In the genomic region with DNA sequence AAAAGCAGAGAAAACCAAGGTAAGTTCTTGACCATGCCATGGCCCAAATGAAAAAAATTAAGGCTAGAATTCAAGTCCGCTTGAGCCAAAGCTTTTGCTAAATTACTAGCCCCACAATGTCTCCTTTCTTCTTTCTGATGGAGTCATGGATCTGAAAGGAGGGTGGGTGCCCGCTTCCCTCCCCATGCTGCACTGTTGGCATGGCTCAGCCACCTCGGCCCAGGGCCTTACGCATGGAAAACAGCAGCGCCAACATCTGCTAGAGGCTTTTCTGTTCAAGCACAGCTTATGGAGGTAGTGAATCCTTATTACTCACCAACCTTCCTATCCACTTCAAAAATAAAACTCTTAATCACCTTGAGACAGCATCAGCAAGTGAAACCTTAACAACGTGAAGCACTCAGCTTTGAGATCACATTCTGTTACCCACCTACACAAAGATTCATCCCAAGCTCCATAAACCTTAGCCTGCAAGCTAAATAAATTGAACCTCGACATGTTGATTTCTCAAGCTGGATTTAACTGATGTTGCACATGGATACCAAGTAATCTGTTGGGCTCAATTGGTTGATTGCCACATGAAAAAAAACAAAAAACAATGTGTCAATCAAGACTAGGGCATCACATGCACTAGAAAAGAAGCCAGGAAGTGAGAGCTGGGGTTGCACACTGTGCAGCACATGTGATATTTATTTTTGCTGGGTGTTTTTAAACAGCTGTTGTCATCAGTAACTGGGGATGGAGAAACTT, we compare ENCODE assay signal across 12 cellular contexts. TPM values are rescaled to one million over a fixed set of nuclear protein-coding genes. Genes with fewer than 3 reads are reported as not detected.
DNase-seq lines count a peak whose midpoint lies in the region; ATAC-seq and TF ChIP-seq lines count a peak whose summit lies in the region.
"Had no signal": no experiment of that assay in that cellular context is flagged by ENCODE, and none has a peak within 500 bp of the region (broad histone marks: within the 10 kb centered on the region; RNA-seq: fewer than 3 reads in every experiment).

No MANE protein-coding gene starts in this region.

- H3K4me1 ChIP-seq in skeletal muscle tissue (ENCODE audit: control insufficient read depth in 3 of 3, insufficient read depth in 3 of 3, low read length in 3 of 3) (peaks cover 12 to 39% (median 18%) of the 10 kb centered on the region in 3 donors), sigmoid colon (peaks cover 0 to 6% (median 2%) of the 10 kb centered on the region in 4 donors)
- H3K4me1 ChIP-seq: vagina had no signal

- H3K4me3 Mint-ChIP-seq in brain: no peak overlapping the region

- no peaks in the 10 kb centered on the region for H3K36me3 ChIP-seq in skeletal muscle tissue (ENCODE audit: control insufficient read depth in 3 of 3, insufficient read depth in 3 of 3, low read length in 3 of 3)
- no peaks in the 10 kb centered on the region for H3K36me3 ChIP-seq in sigmoid colon
- H3K36me3 ChIP-seq: vagina had no signal

- peaks cover 24% of the 10 kb centered on the region for H3K4me1 Mint-ChIP-seq in brain

- DNase-seq in sigmoid colon (no peak), NCI-H2196 (lab: John Stamatoyannopoulos, UW; ENCODE audit: unreplicated experiment) (no peak)
- DNase-seq: NCI-H2171 treated with DMSO at 0.1 percent for 48 hours, retina had no signal

- no peaks in the 10 kb centered on the region for H3K36me3 Mint-ChIP-seq in brain

- TF ChIP-seq CTCF in brain (conservative IDR thresholded peaks at IDR 0.05) (no peak), sigmoid colon (IDR thresholded peaks at IDR 0.05) (no peak)

- no peaks in the 10 kb centered on the region for H3K27me3 Mint-ChIP-seq in brain

- no peak for TF ChIP-seq POLR2A in sigmoid colon (IDR thresholded peaks at IDR 0.05)

- peak; percentile 50 for ATAC-seq in GM19035 (IDR thresholded peaks at IDR 0.05; ENCODE audit: unreplicated experiment)
- peak; percentile 56 for ATAC-seq in HG03108 (IDR thresholded peaks at IDR 0.05; ENCODE audit: unreplicated experiment)
- no peak for ATAC-seq in GM18907 (IDR thresholded peaks at IDR 0.05; ENCODE audit: unreplicated experiment)

- H3K27ac Mint-ChIP-seq in brain: peak overlapping the region in 3 of 5 experiments; percentile 25 to 81 (median 34)

- H3K9ac ChIP-seq in skeletal muscle tissue (ENCODE audit: low read depth in 1 of 3, low read length in 3 of 3): peak overlapping the region in 1 of 3 donors; percentile 59

- intact Hi-C loops in sigmoid colon (cut with DNase I): no loop called here

- H3K27me3 ChIP-seq in skeletal muscle tissue (ENCODE audit: control insufficient read depth in 3 of 3, insufficient read depth in 3 of 3, low read length in 3 of 3) (peaks cover 0 to 7% (median 0%) of the 10 kb centered on the region in 3 donors), sigmoid colon (no peaks in the 10 kb centered on the region)
- H3K27me3 ChIP-seq: hepatocyte, vagina had no signal

- H3K9me3 Mint-ChIP-seq in brain: peaks cover 0 to 3% (median 0%) of the 10 kb centered on the region in 5 experiments

- TF ChIP-seq EP300 in sigmoid colon (IDR thresholded peaks at IDR 0.05): no peak

- no peaks in the 10 kb centered on the region for H3K9me3 ChIP-seq in skeletal muscle tissue (ENCODE audit: control insufficient read depth in 3 of 3, low read length in 3 of 3)
- no peaks in the 10 kb centered on the region for H3K9me3 ChIP-seq in sigmoid colon
- H3K9me3 ChIP-seq: vagina had no signal

- WGBS in sigmoid colon, 2 donors: 83 to 85% methylated on average over 7 of the region's 7 CpGs

- H3K27ac ChIP-seq in skeletal muscle tissue (ENCODE audit: low read depth, low read length): peak overlapping the region; percentile 63
- H3K27ac ChIP-seq in sigmoid colon: no peak overlapping the region
- H3K27ac ChIP-seq: hepatocyte, vagina, VCaP had no signal

- H3K4me3 ChIP-seq in skeletal muscle tissue (ENCODE audit: low read length in 3 of 3): peak overlapping the region in 1 of 3 donors; percentile 0
- no peak overlapping the region for H3K4me3 ChIP-seq in sigmoid colon
- H3K4me3 ChIP-seq: hepatocyte, vagina had no signal

RNA-seq across cellular contexts. Expression of a gene that starts 43.4 kb away (rescaled TPM):
- polyA plus RNA-seq in brain (ENCODE audit: insufficient read depth, low read depth, low replicate concordance) (2,324 TPM), sigmoid colon (over 10,000 TPM in 2 of 3 donors, 1,000 to 10,000 TPM in 1; 6,420 to 14,118 (median 13,579) TPM)
- total RNA-seq in skeletal muscle tissue (4,283 TPM), sigmoid colon (1,000 to 10,000 TPM; 3,556 to 5,645 (median 4,871) TPM)
